Comparison of ENCODE assay signal across 1 cellular context in the genomic region with DNA sequence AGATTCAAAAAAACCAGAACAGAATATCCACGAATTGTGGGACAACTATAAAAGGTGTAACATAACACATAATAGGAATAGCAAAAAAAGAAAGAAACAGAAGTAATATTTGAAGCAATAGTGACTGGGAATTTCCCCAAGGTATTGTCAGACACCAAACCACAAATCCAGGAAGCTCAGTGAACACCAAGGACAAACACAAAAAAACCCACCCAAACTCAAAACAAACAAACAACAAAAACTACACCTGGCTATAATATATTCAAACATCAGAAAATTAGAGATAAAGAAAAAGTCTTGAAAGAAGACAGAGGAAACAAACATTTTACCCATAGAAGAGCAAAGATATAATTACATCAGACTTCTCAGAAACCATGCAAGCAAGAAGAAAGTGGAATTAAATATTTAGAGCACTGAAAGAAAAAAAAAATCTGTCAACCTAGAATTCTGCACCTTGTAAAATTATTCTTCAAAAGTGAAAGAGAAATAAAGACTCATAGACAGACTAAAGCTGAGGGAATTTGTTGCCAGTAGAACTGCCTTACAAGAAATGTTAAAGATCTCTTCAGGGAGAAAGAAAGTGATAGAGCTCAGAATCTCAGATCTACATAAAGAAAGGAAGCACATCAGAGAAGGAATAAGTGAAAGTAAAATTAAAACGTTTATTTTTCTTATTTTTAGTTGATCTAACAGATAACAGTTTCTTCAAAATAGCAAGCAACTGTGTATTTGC.
TF ChIP-seq lines count a peak whose summit lies in the region.

No MANE protein-coding gene starts in this region.

TF ChIP-seq in HCT116, 20 proteins besides CTCF, POLR2A, EP300 and RAD21:
- TF ChIP-seq ZFX (IDR thresholded peaks at IDR 0.05), result no peak
